Comparison of ENCODE assay signal across 11 cellular contexts in genomic region chr1:18107671-18108312, GRCh38. TPM values are rescaled to one million over a fixed set of nuclear protein-coding genes. Genes with fewer than 3 reads are reported as not detected.
DNase-seq lines count a peak whose midpoint lies in the region; ATAC-seq and TF ChIP-seq lines count a peak whose summit lies in the region.
"Had no signal": no experiment of that assay in that cellular context is flagged by ENCODE, and none has a peak within 500 bp of the region (broad histone marks: within the 10 kb centered on the region; RNA-seq: fewer than 3 reads in every experiment).

Gene IGSF21, plus strand, starts transcription at chr1:18107798. Its CDS starts 331 bp downstream, at chr1:18108129.

- H3K9me2 ChIP-seq in Karpas-422 (replicated peaks; ENCODE audit: insufficient read depth, low read length) = no peaks in the 10 kb centered on the region

- H3K9ac ChIP-seq in IMR-90 (ENCODE audit: low read depth, low read length) = no peak within 1 kb of the TSS
- H3K9ac ChIP-seq in endodermal cell (ENCODE audit: extremely low read depth, low read length, poor library complexity, severe bottlenecking) = no peak within 1 kb of the TSS
- no peak within 1 kb of the TSS for H3K9ac ChIP-seq in parathyroid adenoma
- no peak within 1 kb of the TSS for H3K9ac ChIP-seq in Karpas-422 (ENCODE audit: low read length)

- no peak within 1 kb of the TSS for H3K14ac ChIP-seq in IMR-90 (replicated peaks; ENCODE audit: low read depth, low read length)

- H3K4me1 Mint-ChIP-seq in endodermal cell = peaks cover 17% of the 10 kb centered on the region

- H3K27me3 ChIP-seq in IMR-90 (ENCODE audit: control insufficient read depth, insufficient read depth, low read length) = peaks cover 49% of the 10 kb centered on the region
- H3K27me3 ChIP-seq in endodermal cell (ENCODE audit: control insufficient read depth, insufficient read depth, low read length, poor library complexity, severe bottlenecking) = peaks cover 95% of the 10 kb centered on the region
- peaks cover 5% of the 10 kb centered on the region for H3K27me3 ChIP-seq in parathyroid adenoma (ENCODE audit: control insufficient read depth, insufficient read depth, low read length)
- H3K27me3 ChIP-seq in Karpas-422 (ENCODE audit: low read length) = no peaks in the 10 kb centered on the region

- no peak within 1 kb of the TSS for H4K91ac ChIP-seq in IMR-90 (ENCODE audit: insufficient read depth, low read depth, low read length)

- H4K20me1 ChIP-seq in IMR-90 (ENCODE audit: insufficient read depth, low read length) (peaks cover 5% of the 10 kb centered on the region; the same call in 1 of the 2 replicates), Karpas-422 (ENCODE audit: insufficient read depth, low read depth, low read length) (no peaks in the 10 kb centered on the region)

- WGBS in IMR-90 (ENCODE audit: extremely low coverage in 2 of 2, insufficient read length in 1 of 2), 2 experiments = 1% methylated on average over 24 of the region's 99 CpGs; no CpG with 5 or more reads in 1 of the 2 experiments
- WGBS in endodermal cell (ENCODE audit: insufficient coverage in 1 of 2, insufficient read length in 1 of 2), 2 experiments = 0% methylated on average over 7 to 92 of the region's 99 CpGs

- H2BK20ac ChIP-seq in IMR-90 (ENCODE audit: low read depth, low read length) = no peak within 1 kb of the TSS

- no peak within 1 kb of the TSS for H3K23ac ChIP-seq in IMR-90 (ENCODE audit: low read depth, low read length)

- H4K8ac ChIP-seq in IMR-90 (ENCODE audit: low read depth in 2 of 2, low read length in 2 of 2) = no peak within 1 kb of the TSS

- POLR2A ChIA-PET in IMR-90 (lab: Charles Lee; ENCODE audit: unreplicated experiment) = no interaction called here

- H2BK15ac ChIP-seq in IMR-90 (ENCODE audit: low read depth, low read length) = no peak within 1 kb of the TSS

- H3K9me1 ChIP-seq in IMR-90 (ENCODE audit: insufficient read depth, low read length) = peaks cover 4% of the 10 kb centered on the region

- no peak within 1 kb of the TSS for H2BK5ac ChIP-seq in IMR-90 (ENCODE audit: low read depth, low read length, poor library complexity, severe bottlenecking)

- no peak within 1 kb of the TSS for H4K5ac ChIP-seq in IMR-90 (ENCODE audit: low read depth, low read length)

- no peaks in the 10 kb centered on the region for H3K36me3 Mint-ChIP-seq in endodermal cell (ENCODE audit: low read depth)

- H3K4ac ChIP-seq in IMR-90 (ENCODE audit: low read depth, low read length) = no peak within 1 kb of the TSS

- CTCF ChIA-PET in IMR-90 (lab: Yijun Ruan, JAX) = no interaction called here

- no peaks in the 10 kb centered on the region for H3K9me3 Mint-ChIP-seq in endodermal cell

- no peaks in the 10 kb centered on the region for H3K79me1 ChIP-seq in IMR-90 (ENCODE audit: low read depth in 1 of 2, low read length in 2 of 2)

- no peak within 1 kb of the TSS for H3K27ac Mint-ChIP-seq in endodermal cell

- H3K79me2 ChIP-seq in parathyroid adenoma (no peaks in the 10 kb centered on the region), Karpas-422 (ENCODE audit: low read length) (no peaks in the 10 kb centered on the region)

- no peak for TF ChIP-seq RAD21 in IMR-90 (IDR thresholded peaks at IDR 0.05; ENCODE audit: low read length)

- no peak within 1 kb of the TSS for H2AK5ac ChIP-seq in IMR-90 (ENCODE audit: low read depth, low read length)

- DNase-seq in DMS53 (lab: John Stamatoyannopoulos, UW) = peak; percentile 29
- DNase-seq in DMS53 treated with DMSO at 0.1 percent for 48 hours (lab: John Stamatoyannopoulos, UW; ENCODE audit: unreplicated experiment) = no peak
- DNase-seq in IMR-90 = no peak
- peak; percentile 79 for DNase-seq in endodermal cell
- DNase-seq in 8988T = no peak
- DNase-seq in Karpas-422 = no peak

- in situ Hi-C loops in IMR-90 (cut with MboI; ENCODE audit: low sequenced_read_pairs) = no loop called here

- H3K18ac ChIP-seq in IMR-90 (ENCODE audit: low read depth, low read length) = no peak within 1 kb of the TSS

- intact Hi-C loops in IMR-90 (cut with micrococcal nuclease) = no loop called here

- H3K4me3 ChIP-seq in IMR-90 (ENCODE audit: insufficient read depth, low read depth, low read length) (no peak within 1 kb of the TSS), endodermal cell (ENCODE audit: low read length) (peak within 1 kb of the TSS; percentile 72), parathyroid adenoma (ENCODE audit: low read depth, low read length) (no peak within 1 kb of the TSS), Karpas-422 (ENCODE audit: low read length) (no peak within 1 kb of the TSS)

- no peak within 1 kb of the TSS for H3K56ac ChIP-seq in IMR-90 (ENCODE audit: extremely low read depth, insufficient read depth, low read length)

- TF ChIP-seq CTCF in IMR-90 (conservative IDR thresholded peaks at IDR 0.05; ENCODE audit: low read depth, low read length) (no peak), endodermal cell (conservative IDR thresholded peaks at IDR 0.05) (no peak), parathyroid adenoma (IDR thresholded peaks at IDR 0.05) (no peak)

- no peak within 1 kb of the TSS for H3K4me2 ChIP-seq in IMR-90 (ENCODE audit: low read depth, low read length)
- H3K4me2 ChIP-seq in parathyroid adenoma (ENCODE audit: low read length) = peak within 1 kb of the TSS; percentile 35
- H3K4me2 ChIP-seq in Karpas-422 (ENCODE audit: low read depth, low read length, poor library complexity, severe bottlenecking) = no peak within 1 kb of the TSS

- H3K27ac ChIP-seq in IMR-90 (ENCODE audit: insufficient read depth, low read length) (no peak within 1 kb of the TSS), endodermal cell (ENCODE audit: low read depth, low read length) (no peak within 1 kb of the TSS), parathyroid adenoma (no peak within 1 kb of the TSS), Karpas-422 (ENCODE audit: low read length) (no peak within 1 kb of the TSS)

- H3K4me1 ChIP-seq in IMR-90 (ENCODE audit: control insufficient read depth, insufficient read depth, low read length) (no peaks in the 10 kb centered on the region), endodermal cell (ENCODE audit: control insufficient read depth, insufficient read depth, low read length) (peaks cover 6% of the 10 kb centered on the region), parathyroid adenoma (no peaks in the 10 kb centered on the region), Karpas-422 (ENCODE audit: low read length) (no peaks in the 10 kb centered on the region)

- no peak for TF ChIP-seq POLR2A in IMR-90 (IDR thresholded peaks at IDR 0.05; ENCODE audit: low read depth, low read length)

- no peak for ATAC-seq in IMR-90 (ENCODE audit: low read depth)
- ATAC-seq in HG03342 (IDR thresholded peaks at IDR 0.05; ENCODE audit: unreplicated experiment) = no peak

- dilution Hi-C loops in IMR-90 (cut with HindIII; ENCODE audit: low sequenced_read_pairs, unreplicated experiment) = no loop called here

- H2BK120ac ChIP-seq in IMR-90 (ENCODE audit: low read depth, low read length) = no peak within 1 kb of the TSS

- no peaks in the 10 kb centered on the region for H3K36me3 ChIP-seq in IMR-90 (ENCODE audit: control insufficient read depth, insufficient read depth, low read length)
- H3K36me3 ChIP-seq in endodermal cell (ENCODE audit: control insufficient read depth, insufficient read depth, low read length) = no peaks in the 10 kb centered on the region
- H3K36me3 ChIP-seq in parathyroid adenoma (ENCODE audit: control insufficient read depth, insufficient read depth, low read length) = no peaks in the 10 kb centered on the region
- H3K36me3 ChIP-seq in Karpas-422 (ENCODE audit: insufficient read depth, low read length) = no peaks in the 10 kb centered on the region

- peak within 1 kb of the TSS; percentile 51 for H2AFZ ChIP-seq in IMR-90 (replicated peaks; ENCODE audit: low read length, poor library complexity)
- H2AFZ ChIP-seq in parathyroid adenoma = no peak within 1 kb of the TSS
- no peak within 1 kb of the TSS for H2AFZ ChIP-seq in Karpas-422 (ENCODE audit: low read length)

- H3K9me3 ChIP-seq in IMR-90 (ENCODE audit: control insufficient read depth, insufficient read depth, low read length) = no peaks in the 10 kb centered on the region
- H3K9me3 ChIP-seq in endodermal cell (ENCODE audit: control insufficient read depth, low read length) = no peaks in the 10 kb centered on the region
- H3K9me3 ChIP-seq in parathyroid adenoma (ENCODE audit: control insufficient read depth, low read length) = no peaks in the 10 kb centered on the region
- no peaks in the 10 kb centered on the region for H3K9me3 ChIP-seq in Karpas-422 (ENCODE audit: low read length)

- peak within 1 kb of the TSS; percentile 51 for H3K4me3 Mint-ChIP-seq in endodermal cell

- H3K27me3 Mint-ChIP-seq in endodermal cell (ENCODE audit: insufficient read depth) = peaks cover 92% of the 10 kb centered on the region

- BruUV-seq in IMR-90 (replicated peaks; lab: Mats Ljungman, UMichigan) = no TSS peak

- no peak within 1 kb of the TSS for H2AK9ac ChIP-seq in IMR-90 (replicated peaks; ENCODE audit: low read depth, low read length, poor library complexity)

TF ChIP-seq in IMR-90, 13 proteins besides CTCF, POLR2A, EP300 and RAD21:
- TF ChIP-seq FOS (IDR thresholded peaks at IDR 0.05; ENCODE audit: low read depth, low read length) = no peak

RNA-seq across cellular contexts. Expression of gene IGSF21, which starts in this region (rescaled TPM):
- total RNA-seq in IMR-90 (2012; rRNA removed) (not detected in 2 replicates), endodermal cell (1 to 10 TPM; 1.3 to 1.7 TPM)
- not detected in 2 replicates for polyA plus RNA-seq in IMR-90 (2012; rRNA removed)
- not detected in 2 replicates for polyA plus RNA-seq in IMR-90 (2012; cell fraction: cytosol; rRNA removed)
- polyA plus RNA-seq in IMR-90 (2012; cell fraction: nucleus; rRNA removed; ENCODE audit: low replicate concordance) = not detected in 2 replicates
- 2.9 TPM for polyA plus RNA-seq in endodermal cell (2013, experiment 1 of 2)
- polyA plus RNA-seq in endodermal cell (2013, experiment 2 of 2) = 1.7 TPM
- total RNA-seq in Karpas-422 (2014; rRNA removed; shearing (Covaris generic); ENCODE audit: low replicate concordance) = 0.26 TPM in 1 of 2 replicates, not detected in the other
- total RNA-seq: chondrocyte, fibroblast of villous mesenchyme, skeletal muscle tissue had no signal

Comparison
In these comparisons a context has a peak if more than half of its experiments do, and no peak if none do; other contexts are left out.
1. DNase-seq: peak in DMS53 (single experiment) and endodermal cell (single experiment); none in DMS53 treated with DMSO at 0.1 percent for 48 hours (single experiment), IMR-90 (single experiment), 8988T (single experiment) and Karpas-422 (single experiment).